9 cellular contexts compared by ENCODE assay signal in the genomic region with DNA sequence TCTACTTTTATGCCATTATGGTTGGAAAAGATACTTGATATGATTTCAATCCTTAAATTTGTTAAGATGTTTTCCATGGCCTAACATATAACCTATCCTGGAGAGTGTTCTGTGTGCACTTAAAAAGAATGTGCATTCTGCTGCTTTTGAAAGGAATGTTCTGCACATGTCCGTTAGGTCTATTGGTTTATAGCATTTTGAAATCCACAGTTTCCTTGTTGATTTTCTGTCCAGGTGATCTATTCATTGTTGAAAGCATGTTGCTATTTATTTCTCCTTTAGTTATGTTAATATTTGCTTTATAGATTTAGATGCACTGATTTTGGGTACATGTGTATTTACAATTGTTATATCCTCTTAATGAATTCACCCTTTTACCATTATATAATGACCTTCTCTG. TPM values are rescaled to one million over a fixed set of nuclear protein-coding genes. Genes with fewer than 3 reads are reported as not detected.
"Had no signal": no experiment of that assay in that cellular context is flagged by ENCODE, and none has a peak within 500 bp of the region (broad histone marks: within the 10 kb centered on the region; RNA-seq: fewer than 3 reads in every experiment).

No MANE protein-coding gene starts in this region.

- ATAC-seq: GM12878 had no signal

- FAIRE-seq: G401.6, GM12878, GM12891, GM12892, GM18507, GM19239 had no signal

- DNase-seq: GDM1, GF-D8 had no signal

- H3K4me3 ChIP-seq: GM12878 had no signal

RNA-seq across cellular contexts. Expression of a gene that starts 5.7 kb away (rescaled TPM):
- total RNA-seq: G401, GM12878 had no signal

RNA-seq across cellular contexts. Expression of a gene that starts 44.4 kb away (rescaled TPM):
- total RNA-seq: G401, GM12878 had no signal
- polyA plus RNA-seq: GM12878 had no signal
